In genomic region chr3:121748638-121749275, GRCh38 we compare ENCODE assay signal across 8 cellular contexts. TPM values are rescaled to one million over a fixed set of nuclear protein-coding genes. Genes with fewer than 3 reads are reported as not detected.
DNase-seq lines count a peak whose midpoint lies in the region; ATAC-seq and TF ChIP-seq lines count a peak whose summit lies in the region.

No MANE protein-coding gene starts in this region.

- H3K9me3 ChIP-seq in right lobe of liver, result no peaks in the 10 kb centered on the region
- no peaks in the 10 kb centered on the region for H3K9me3 ChIP-seq in upper lobe of left lung

- ATAC-seq in GM21576 (IDR thresholded peaks at IDR 0.05; ENCODE audit: unreplicated experiment) (peak; percentile 19), right lobe of liver (peak; percentile 70 to 78 (median 77)), upper lobe of left lung (ENCODE audit: low FRiP score in 2 of 2) (peak; percentile 71 to 92), HG03139 (IDR thresholded peaks at IDR 0.05; ENCODE audit: unreplicated experiment) (no peak)

- TF ChIP-seq EP300 in upper lobe of left lung (IDR thresholded peaks at IDR 0.05), result no peak

- H3K4me3 ChIP-seq in right lobe of liver, result peak overlapping the region; percentile 72 to 96 (median 82)
- H3K4me3 ChIP-seq in upper lobe of left lung, result peak overlapping the region; percentile 59 to 82 (median 74)

- TF ChIP-seq CTCF in right lobe of liver (IDR thresholded peaks at IDR 0.05), result no peak
- TF ChIP-seq CTCF in upper lobe of left lung (IDR thresholded peaks at IDR 0.05), result no peak

- DNase-seq in DMS114 treated with DMSO at 0.1 percent for 48 hours (lab: John Stamatoyannopoulos, UW; ENCODE audit: unreplicated experiment) (peak; percentile 50), NAMALWA (ENCODE audit: low spot score) (peak; percentile 62), cerebellar cortex (ENCODE audit: low spot score) (peak; percentile 67), right lobe of liver (peak; percentile 76 to 88 (median 87)), upper lobe of left lung (peak in 1 of 2 donors; percentile 84), NCI-H2171 treated with DMSO at 0.1 percent for 48 hours (lab: John Stamatoyannopoulos, UW) (no peak)

- H3K27me3 ChIP-seq in right lobe of liver (no peaks in the 10 kb centered on the region), upper lobe of left lung (no peaks in the 10 kb centered on the region)

- H3K4me1 ChIP-seq in right lobe of liver (peaks cover 0 to 27% (median 7%) of the 10 kb centered on the region in 4 donors), upper lobe of left lung (peaks cover 24 to 34% (median 26%) of the 10 kb centered on the region in 4 donors)

- H3K27ac ChIP-seq in right lobe of liver (peak overlapping the region; percentile 86 to 97 (median 96)), upper lobe of left lung (peak overlapping the region; percentile 91 to 96 (median 94))

- 2% methylated on average over 18 of the region's 18 CpGs for WGBS in right lobe of liver (ENCODE audit: insufficient coverage, low coverage, low lambda C conversion rate, missing lambda C conversion rate)
- WGBS in upper lobe of left lung, 2 donors, result 2 to 5% methylated on average over 12 to 18 of the region's 18 CpGs

- intact Hi-C loops in right lobe of liver (cut with DNase I), result no loop called here

- H3K36me3 ChIP-seq in right lobe of liver (no peaks in the 10 kb centered on the region), upper lobe of left lung (no peaks in the 10 kb centered on the region)

- no peak for TF ChIP-seq POLR2A in right lobe of liver (IDR thresholded peaks at IDR 0.05)
- no peak for TF ChIP-seq POLR2A in upper lobe of left lung (IDR thresholded peaks at IDR 0.05)

RNA-seq across cellular contexts. Expression of gene GOLGB1, which starts 0.8 kb away (rescaled TPM):
- total RNA-seq in right lobe of liver (10 to 100 TPM; 26.8 to 31.7 (median 29.5) TPM), upper lobe of left lung (100 to 1,000 TPM in 1 of 6 donors, 10 to 100 TPM in 5; 46.4 to 116 (median 51.8) TPM)
